ENCODE assay signal across 22 cellular contexts in the genomic region with DNA sequence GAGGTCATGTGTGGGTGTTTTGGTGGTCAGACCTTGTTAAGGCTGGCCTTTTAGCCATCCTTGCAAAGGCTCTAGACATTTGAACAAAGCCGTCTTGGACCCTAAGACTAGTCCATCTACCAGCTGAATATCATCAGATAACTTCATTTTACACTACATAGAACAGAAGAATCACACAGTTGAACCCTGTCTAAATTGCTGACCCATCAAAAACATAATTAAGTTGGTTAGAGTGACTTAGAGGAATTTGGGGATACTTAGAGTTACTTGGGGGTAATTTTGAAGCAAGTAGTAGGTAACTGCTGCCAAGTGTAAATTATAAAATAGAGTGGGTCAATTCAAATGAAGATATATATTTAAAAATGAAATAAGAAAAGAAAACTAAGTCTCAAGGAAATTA.
DNase-seq lines count a peak whose midpoint lies in the region; ATAC-seq, FAIRE-seq and TF ChIP-seq lines count a peak whose summit lies in the region.
"Had no signal": no experiment of that assay in that cellular context is flagged by ENCODE, and none has a peak within 500 bp of the region (broad histone marks: within the 10 kb centered on the region; RNA-seq: fewer than 3 reads in every experiment).

No MANE protein-coding gene starts in this region.

- H2BK120ac ChIP-seq in IMR-90 (ENCODE audit: low read depth, low read length) = no peak overlapping the region

- H3K4ac ChIP-seq in IMR-90 (ENCODE audit: low read depth, low read length) = no peak overlapping the region

- no peak overlapping the region for H2BK5ac ChIP-seq in IMR-90 (ENCODE audit: low read depth, low read length, poor library complexity, severe bottlenecking)

- H3K36me3 ChIP-seq in IMR-90 (ENCODE audit: control insufficient read depth, insufficient read depth, low read length) (no peaks in the 10 kb centered on the region), K562 (ENCODE audit: control insufficient read depth, insufficient read depth, low read length) (no peaks in the 10 kb centered on the region)
- H3K36me3 ChIP-seq: BLaER1 treated with 17β-estradiol and CSF1 and Interleukin-3, amounts not matched to agents 10 nM and 100 nM had no signal

- H3K27me3 ChIP-seq in IMR-90 (ENCODE audit: control insufficient read depth, insufficient read depth, low read length) (no peaks in the 10 kb centered on the region), K562 (ENCODE audit: control insufficient read depth in 2 of 2, insufficient read depth in 2 of 2, low read length in 2 of 2) (no peaks in the 10 kb centered on the region)
- H3K27me3 ChIP-seq: BLaER1 treated with 17β-estradiol and CSF1 and Interleukin-3, amounts not matched to agents 10 nM and 100 nM had no signal

- H3K23ac ChIP-seq in IMR-90 (ENCODE audit: low read depth, low read length) = no peak overlapping the region

- H3K4me3 ChIP-seq in A549 = no peak overlapping the region
- no peak overlapping the region for H3K4me3 ChIP-seq in IMR-90 (ENCODE audit: insufficient read depth, low read depth, low read length)
- H3K4me3 ChIP-seq in K562 = no peak overlapping the region
- H3K4me3 ChIP-seq: BLaER1 treated with 17β-estradiol and CSF1 and Interleukin-3, amounts not matched to agents 10 nM and 100 nM had no signal

- H3K56ac ChIP-seq in IMR-90 (ENCODE audit: extremely low read depth, insufficient read depth, low read length) = no peak overlapping the region

- no peak overlapping the region for H4K5ac ChIP-seq in IMR-90 (ENCODE audit: low read depth, low read length)

- H3K36me3 Mint-ChIP-seq in type B pancreatic cell = no peaks in the 10 kb centered on the region
- H3K36me3 Mint-ChIP-seq: CD8-positive, alpha-beta T cell had no signal

- H3K9ac ChIP-seq in IMR-90 (ENCODE audit: low read depth, low read length) (no peak overlapping the region), K562 (ENCODE audit: insufficient read depth in 1 of 2, low read depth in 2 of 2, low read length in 2 of 2) (no peak overlapping the region)
- H3K9ac ChIP-seq: BLaER1 treated with 17β-estradiol and CSF1 and Interleukin-3, amounts not matched to agents 10 nM and 100 nM had no signal

- H3K4me2 ChIP-seq in A549 = no peak overlapping the region
- H3K4me2 ChIP-seq in IMR-90 (ENCODE audit: low read depth, low read length) = no peak overlapping the region
- no peak overlapping the region for H3K4me2 ChIP-seq in K562 (ENCODE audit: insufficient read depth, low read length)
- H3K4me2 ChIP-seq: BLaER1 treated with 17β-estradiol and CSF1 and Interleukin-3, amounts not matched to agents 10 nM and 100 nM had no signal

- no peak overlapping the region for H3K27ac ChIP-seq in A549
- no peak overlapping the region for H3K27ac ChIP-seq in IMR-90 (ENCODE audit: insufficient read depth, low read length)
- no peak overlapping the region for H3K27ac ChIP-seq in K562 (ENCODE audit: extremely low read depth, low read depth, low read length)
- H3K27ac ChIP-seq in substantia nigra (ENCODE audit: low read depth, low read length, poor library complexity, severe bottlenecking) = no peak overlapping the region
- H3K27ac ChIP-seq: BLaER1 treated with 17β-estradiol and CSF1 and Interleukin-3, amounts not matched to agents 10 nM and 100 nM; C4-2B had no signal

- no peaks in the 10 kb centered on the region for H3K9me3 ChIP-seq in A549
- H3K9me3 ChIP-seq in IMR-90 (ENCODE audit: control insufficient read depth, insufficient read depth, low read length) = no peaks in the 10 kb centered on the region
- no peaks in the 10 kb centered on the region for H3K9me3 ChIP-seq in K562 (replicated peaks; ENCODE audit: control insufficient read depth, insufficient read depth, low read depth, low read length)
- H3K9me3 ChIP-seq: Caco-2 had no signal

- H2AK5ac ChIP-seq in IMR-90 (ENCODE audit: low read depth, low read length) = no peak overlapping the region

- no peaks in the 10 kb centered on the region for H3K9me1 ChIP-seq in IMR-90 (ENCODE audit: insufficient read depth, low read length)
- H3K9me1 ChIP-seq in K562 (ENCODE audit: control insufficient read depth, insufficient read depth, low read length) = no peaks in the 10 kb centered on the region

- H4K91ac ChIP-seq in IMR-90 (ENCODE audit: insufficient read depth, low read depth, low read length) = no peak overlapping the region

- no peak overlapping the region for H3K4me3 Mint-ChIP-seq in type B pancreatic cell
- H3K4me3 Mint-ChIP-seq: B cell; CD4-positive, alpha-beta T cell; CD8-positive, alpha-beta T cell had no signal

- H2AFZ ChIP-seq in IMR-90 (replicated peaks; ENCODE audit: low read length, poor library complexity) = no peak overlapping the region
- H2AFZ ChIP-seq in K562 (ENCODE audit: low read depth, low read length) = no peak overlapping the region

- DNase-seq in A549 (ENCODE audit: low read depth in 1 of 2, low spot score in 1 of 2) (no peak), IMR-90 (no peak), K562 (ENCODE audit: extremely low read depth in 1 of 4, low spot score in 3 of 4) (no peak), substantia nigra (lab: John Stamatoyannopoulos, UW) (no peak), type B pancreatic cell (ENCODE audit: extremely low spot score, unreplicated experiment) (no peak)
- DNase-seq: 8988T; AML-193; Caco-2; Calu3; CD4-positive, alpha-beta T cell; CD8-positive, alpha-beta T cell; DMS79 treated with DMSO at 0.1 percent for 48 hours; GF-D8 had no signal

- ATAC-seq in A549 (no peak), IMR-90 (ENCODE audit: low read depth) (no peak), K562 (no peak), HG03469 (IDR thresholded peaks at IDR 0.05; ENCODE audit: unreplicated experiment) (no peak)
- ATAC-seq: CD8-positive, alpha-beta T cell had no signal

- TF ChIP-seq RAD21 in A549 (conservative IDR thresholded peaks at IDR 0.05 in 1 of 2, IDR thresholded peaks at IDR 0.05 in 1 of 2) (no peak), IMR-90 (IDR thresholded peaks at IDR 0.05; ENCODE audit: low read length) (no peak), K562 (CRISPR knock-in tag; conservative IDR thresholded peaks at IDR 0.05 in 1 of 2, IDR thresholded peaks at IDR 0.05 in 1 of 2) (no peak)

- H3K27ac Mint-ChIP-seq in type B pancreatic cell = no peak overlapping the region
- H3K27ac Mint-ChIP-seq: B cell; CD4-positive, alpha-beta T cell; CD8-positive, alpha-beta T cell had no signal

- POLR2A ChIA-PET in A549 (lab: Yijun Ruan, JAX) = no interaction called here
- POLR2A ChIA-PET in IMR-90 (lab: Charles Lee; ENCODE audit: unreplicated experiment) = no interaction called here
- POLR2A ChIA-PET in K562 (lab: Yijun Ruan, JAX) = no interaction called here

- H3K18ac ChIP-seq in IMR-90 (ENCODE audit: low read depth, low read length) = no peak overlapping the region

- no peak overlapping the region for H2AK9ac ChIP-seq in IMR-90 (replicated peaks; ENCODE audit: low read depth, low read length, poor library complexity)

- no peak overlapping the region for H2BK15ac ChIP-seq in IMR-90 (ENCODE audit: low read depth, low read length)

- H4K20me1 ChIP-seq in IMR-90 (ENCODE audit: insufficient read depth, low read length) (no peaks in the 10 kb centered on the region), K562 (replicated peaks; ENCODE audit: control insufficient read depth, insufficient read depth, low read length) (no peaks in the 10 kb centered on the region)
- H4K20me1 ChIP-seq: BLaER1 treated with 17β-estradiol and CSF1 and Interleukin-3, amounts not matched to agents 10 nM and 100 nM had no signal

- no peak for FAIRE-seq in A549 (lab: Jason Lieb, UNC)
- FAIRE-seq in K562 (lab: Jason Lieb, UNC) = no peak
- FAIRE-seq: A204.1, D721Med, G401.6, GM12891, GM19239 had no signal

- 30% methylated on average over 1 of the region's 1 CpG for WGBS in A549 (ENCODE audit: missing lambda C conversion rate)
- WGBS in IMR-90 (ENCODE audit: extremely low coverage in 2 of 2, insufficient read length in 1 of 2), 2 experiments = no CpG with 5 or more reads among the region's 1 CpG
- WGBS in K562 (ENCODE audit: insufficient coverage, low coverage, missing lambda C conversion rate) = 0% methylated on average over 1 of the region's 1 CpG

- TF ChIP-seq CTCF in A549 (IDR thresholded peaks at IDR 0.05) (no peak), IMR-90 (conservative IDR thresholded peaks at IDR 0.05; ENCODE audit: low read depth, low read length) (no peak), K562 (IDR thresholded peaks at IDR 0.05 in 2 of 3, conservative IDR thresholded peaks at IDR 0.05 in 1 of 3; ENCODE audit: insufficient read depth in 2 of 3, low read depth in 1 of 3, low read length in 3 of 3) (no peak), type B pancreatic cell (conservative IDR thresholded peaks at IDR 0.05) (no peak)

- no peaks in the 10 kb centered on the region for H3K4me1 Mint-ChIP-seq in type B pancreatic cell (ENCODE audit: unreplicated experiment)
- H3K4me1 Mint-ChIP-seq: B cell had no signal

- H3K4me1 ChIP-seq in A549 (no peaks in the 10 kb centered on the region), IMR-90 (ENCODE audit: control insufficient read depth, insufficient read depth, low read length) (peaks cover 2% of the 10 kb centered on the region; the same call in 1 of the 2 replicates), K562 (replicated peaks in 1 of 2; ENCODE audit: control insufficient read depth in 2 of 2, insufficient read depth in 2 of 2, low read length in 2 of 2) (no peaks in the 10 kb centered on the region)
- H3K4me1 ChIP-seq: Caco-2 had no signal

- BruUV-seq in IMR-90 (replicated peaks; lab: Mats Ljungman, UMichigan) (no TSS peak), K562 (replicated peaks; lab: Mats Ljungman, UMichigan) (no TSS peak)

- no peak overlapping the region for H4K8ac ChIP-seq in IMR-90 (ENCODE audit: low read depth in 2 of 2, low read length in 2 of 2)

- no peaks in the 10 kb centered on the region for H3K27me3 Mint-ChIP-seq in type B pancreatic cell
- H3K27me3 Mint-ChIP-seq: B cell; CD4-positive, alpha-beta T cell had no signal

- TF ChIP-seq EP300 in A549 (IDR thresholded peaks at IDR 0.05) (no peak), K562 (IDR thresholded peaks at IDR 0.05; ENCODE audit: low read length) (no peak)

- no peak overlapping the region for H2BK20ac ChIP-seq in IMR-90 (ENCODE audit: low read depth, low read length)

- CTCF ChIA-PET in A549 (lab: Yijun Ruan, JAX) = no interaction called here
- CTCF ChIA-PET in IMR-90 (lab: Yijun Ruan, JAX) = no interaction called here
- CTCF ChIA-PET in K562 (lab: Yijun Ruan, JAX; ENCODE audit: low intra/inter-chr PET ratio) = no interaction called here

- H3K14ac ChIP-seq in IMR-90 (replicated peaks; ENCODE audit: low read depth, low read length) = no peak overlapping the region

- H3K9me3 Mint-ChIP-seq in type B pancreatic cell = no peaks in the 10 kb centered on the region

- intact Hi-C loops in IMR-90 (cut with micrococcal nuclease) = no loop called here
- intact Hi-C loops in K562 (cut with micrococcal nuclease) = no loop called here

- TF ChIP-seq POLR2A in A549 (IDR thresholded peaks at IDR 0.05; ENCODE audit: low read length) = no peak
- TF ChIP-seq POLR2A in IMR-90 (IDR thresholded peaks at IDR 0.05; ENCODE audit: low read depth, low read length) = no peak
- TF ChIP-seq POLR2A in K562 (conservative IDR thresholded peaks at IDR 0.05) = no peak

- H3K79me2 ChIP-seq in K562 (ENCODE audit: control insufficient read depth, insufficient read depth, low read length) = no peaks in the 10 kb centered on the region

- dilution Hi-C loops in IMR-90 (cut with HindIII; ENCODE audit: low sequenced_read_pairs, unreplicated experiment) = no loop called here

- in situ Hi-C loops in IMR-90 (cut with MboI; ENCODE audit: low sequenced_read_pairs) (no loop called here), K562 (cut with MboI) (no loop called here)

- no peaks in the 10 kb centered on the region for H3K79me1 ChIP-seq in IMR-90 (ENCODE audit: low read depth in 1 of 2, low read length in 2 of 2)
